11 cellular contexts compared by ENCODE assay signal in genomic region chr2:46547223-46548102, GRCh38. TPM values are rescaled to one million over a fixed set of nuclear protein-coding genes. Genes with fewer than 3 reads are reported as not detected.
DNase-seq lines count a peak whose midpoint lies in the region; ATAC-seq, FAIRE-seq and TF ChIP-seq lines count a peak whose summit lies in the region.
"Had no signal": no experiment of that assay in that cellular context is flagged by ENCODE, and none has a peak within 500 bp of the region (broad histone marks: within the 10 kb centered on the region; RNA-seq: fewer than 3 reads in every experiment).

No MANE protein-coding gene starts in this region.

- ATAC-seq in GM12878 (peak; percentile 5), HG03175 (IDR thresholded peaks at IDR 0.05; ENCODE audit: unreplicated experiment) (no peak), GM21529 (IDR thresholded peaks at IDR 0.05; ENCODE audit: unreplicated experiment) (no peak), GM19467 (IDR thresholded peaks at IDR 0.05; ENCODE audit: unreplicated experiment) (no peak)

- H3K4me3 ChIP-seq in GM12878 (peak overlapping the region; percentile 36; the same call in 1 of the 2 replicates), liver (ENCODE audit: low read depth in 1 of 3, low read length in 3 of 3) (no peak overlapping the region)

- H3K9me3 ChIP-seq in GM12878 (replicated peaks; ENCODE audit: control insufficient read depth, insufficient read depth, low read length) = no peaks in the 10 kb centered on the region
- H3K9me3 ChIP-seq in liver (ENCODE audit: control insufficient read depth in 4 of 4, low read length in 3 of 4) = no peaks in the 10 kb centered on the region

- SMC1A ChIA-PET in GM12878 (lab: Charles Lee; ENCODE audit: uncharacterized antibody, unreplicated experiment) = interaction anchor here (0.7 to 7.7 kb wide), 15 partner anchors 8 to 310 kb away, joined by 3 to 188 read pairs (median 5); no protein-coding TSS in a partner anchor

- H3K27ac ChIP-seq in GM12878 (ENCODE audit: control insufficient read depth, insufficient read depth) (peak overlapping the region; percentile 71), liver (ENCODE audit: low read depth in 1 of 2, low read length in 2 of 2) (peak overlapping the region in 1 of 2 donors; percentile 9), substantia nigra (ENCODE audit: low read depth, low read length, poor library complexity, severe bottlenecking) (peak overlapping the region; percentile 58)
- H3K27ac ChIP-seq: 22Rv1, epithelial cell of prostate had no signal

- POLR2A ChIA-PET in GM12878 (lab: Charles Lee) = interaction anchor here (0.7 to 7.7 kb wide), 6 partner anchors 18 to 245 kb away, joined by 3 to 91 read pairs (median 4); no protein-coding TSS in a partner anchor

- H2AFZ ChIP-seq in GM12878 (ENCODE audit: control insufficient read depth, low read depth, low read length) = no peak overlapping the region

- TF ChIP-seq RAD21 in GM12878 (IDR thresholded peaks at IDR 0.05; ENCODE audit: insufficient read depth, low read depth, low read length) (no peak), liver (IDR thresholded peaks at IDR 0.05) (peak in 1 of 2 donors; percentile 6)

- peak; percentile 30 for DNase-seq in DMS 273 (lab: John Stamatoyannopoulos, UW; ENCODE audit: unreplicated experiment)
- no peak for DNase-seq in DMS 273 treated with DMSO at 0.1 percent for 48 hours (lab: John Stamatoyannopoulos, UW)
- no peak for DNase-seq in GM12878 (ENCODE audit: low read depth, low spot score)
- peak in 22 of 49 donors; percentile 21 to 69 (median 40) for DNase-seq in substantia nigra (lab: John Stamatoyannopoulos, UW)
- DNase-seq: activated gamma-delta T cell treated with Interleukin-2 at 50 U/mL for 16 hours had no signal

- CTCF ChIA-PET in GM12878 (lab: Yijun Ruan, JAX) = interaction anchor here (0.5 to 3.1 kb wide), 11 partner anchors 9 to 337 kb away, joined by 3 to 17 read pairs (median 3); no protein-coding TSS in a partner anchor

- H3K79me2 ChIP-seq in GM12878 (ENCODE audit: control insufficient read depth, insufficient read depth, low read length) = peaks cover 60% of the 10 kb centered on the region

- TF ChIP-seq POLR2A in GM12878 (IDR thresholded peaks at IDR 0.05; ENCODE audit: low read depth, low read length) = no peak

- peaks cover 55% of the 10 kb centered on the region for H3K4me1 ChIP-seq in GM12878 (ENCODE audit: control insufficient read depth, insufficient read depth, low read length)
- H3K4me1 ChIP-seq in liver (ENCODE audit: control insufficient read depth in 4 of 4, insufficient read depth in 4 of 4, low read length in 3 of 4) = peaks cover 2 to 16% (median 2%) of the 10 kb centered on the region in 4 donors

- peaks cover 0 to 4% of the 10 kb centered on the region in 2 experiments; a peak in 3 of 4 replicates for H3K36me3 ChIP-seq in GM12878 (ENCODE audit: control insufficient read depth in 2 of 2, insufficient read depth in 2 of 2, low read length in 1 of 2)
- no peaks in the 10 kb centered on the region for H3K36me3 ChIP-seq in liver (ENCODE audit: control insufficient read depth in 4 of 4, insufficient read depth in 3 of 4, low read depth in 1 of 4, low read length in 3 of 4)

- BruUV-seq in GM12878 (replicated peaks; lab: Mats Ljungman, UMichigan) = TSS peak; percentile 4

- intact Hi-C loops in GM12878 (cut with micrococcal nuclease; ENCODE audit: unreplicated experiment) = no loop called here

- H4K20me1 ChIP-seq in GM12878 (ENCODE audit: control insufficient read depth, insufficient read depth) = no peaks in the 10 kb centered on the region

- TF ChIP-seq CTCF in GM12878 (IDR thresholded peaks at IDR 0.05 in 2 of 3, conservative IDR thresholded peaks at IDR 0.05 in 1 of 3; ENCODE audit: control insufficient read depth in 2 of 3, extremely low read depth in 1 of 3, insufficient read depth in 1 of 3, low read depth in 3 of 3, low read length in 3 of 3) (no peak), liver (IDR thresholded peaks at IDR 0.05; ENCODE audit: low read depth, low read length, missing input control) (no peak)

- RAD21 ChIA-PET in GM12878 (lab: Charles Lee; ENCODE audit: unreplicated experiment) = interaction anchor here (0.7 to 7.4 kb wide), 12 partner anchors 9 to 77 kb away, joined by 3 to 127 read pairs (median 4); no protein-coding TSS in a partner anchor

- H3K27me3 ChIP-seq in GM12878 (replicated peaks in 1 of 2; ENCODE audit: control insufficient read depth in 2 of 2, insufficient read depth in 2 of 2, low read length in 1 of 2) = no peaks in the 10 kb centered on the region
- no peaks in the 10 kb centered on the region for H3K27me3 ChIP-seq in liver (ENCODE audit: control insufficient read depth in 4 of 4, insufficient read depth in 4 of 4, low read length in 3 of 4)

- H3K4me2 ChIP-seq in GM12878 (ENCODE audit: control insufficient read depth, insufficient read depth) = peak overlapping the region; percentile 94

- 44% methylated on average over 4 of the region's 4 CpGs for WGBS in GM12878 (ENCODE audit: insufficient coverage, insufficient replicate concordance, low lambda C conversion rate, missing lambda C conversion rate)
- 80% methylated on average over 4 of the region's 4 CpGs for WGBS in liver

- H3K9ac ChIP-seq in GM12878 (ENCODE audit: control insufficient read depth, insufficient read depth, low read length) (peak overlapping the region; percentile 21; the same call in 1 of the 2 replicates), liver (ENCODE audit: low read depth in 1 of 2, low read length in 2 of 2) (no peak overlapping the region)

- FAIRE-seq in GM12878 (lab: Jason Lieb, UNC) = no peak

- in situ Hi-C loops in GM12878 (cut with MboI) = no loop called here

- TF ChIP-seq EP300 in GM12878 (IDR thresholded peaks at IDR 0.05; ENCODE audit: borderline replicate concordance in 1 of 2, control insufficient read depth in 1 of 2, low read depth in 2 of 2, low read length in 2 of 2) = no peak

TF ChIP-seq in GM12878, 131 proteins besides CTCF, POLR2A, EP300 and RAD21 (continues in another document):
- TF ChIP-seq TCF12 (IDR thresholded peaks at IDR 0.05; ENCODE audit: low read depth, low read length) (0 out of 2 replicates have a peak, but pooled peaks have one; percentile 18), NR2C1 (IDR thresholded peaks at IDR 0.05) (peak; percentile 65), BCL11A (IDR thresholded peaks at IDR 0.05; ENCODE audit: low read depth, low read length) (0 out of 2 replicates have a peak, but pooled peaks have one; percentile 28), DPF2 (IDR thresholded peaks at IDR 0.05) (0 out of 2 replicates have a peak, but pooled peaks have one; percentile 48), SPI1 (IDR thresholded peaks at IDR 0.05; ENCODE audit: borderline replicate concordance, insufficient read depth, low read depth, low read length) (peak; percentile 87), IKZF2 (IDR thresholded peaks at IDR 0.05) (peak; percentile 18 to 34; a peak in 2 of 4 replicates)

TF ChIP-seq in liver, 16 proteins besides CTCF, POLR2A, EP300 and RAD21:
- TF ChIP-seq HNF4A (conservative IDR thresholded peaks at IDR 0.05) (peak; percentile 50 to 52), FOXA2 (IDR thresholded peaks at IDR 0.05) (no peak), RXRA (IDR thresholded peaks at IDR 0.05) (peak; percentile 51 to 56), SP1 (IDR thresholded peaks at IDR 0.05) (peak; percentile 13)

RNA-seq across cellular contexts. Expression of gene ATP6V1E2, which starts 5.1 kb away (rescaled TPM):
- total RNA-seq in GM12878 (2013; cell fraction: nucleolus; rRNA removed) = 14.5 and 16.0 TPM in 2 replicates
- 7.5 and 8.8 TPM in 2 replicates for total RNA-seq in GM12878 (2014; rRNA removed)
- 7.9 and 8.3 TPM in 2 replicates for total RNA-seq in GM12878 (2014; rRNA removed; fragmentation: Illumina TruSeq; extraction: Trizol)
- total RNA-seq in GM12878 (2021) = 6.8 and 8.9 TPM in 2 replicates
- polyA plus RNA-seq in GM12878 (2011; ENCODE audit: low read depth) = 5.3 TPM
- polyA plus RNA-seq in GM12878 (2011; rRNA removed) = 8.2 and 9.4 TPM in 2 replicates
- 8.1 and 8.3 TPM in 2 replicates for polyA plus RNA-seq in GM12878 (2011; cell fraction: cytosol; rRNA removed)
- polyA plus RNA-seq in GM12878 (2011; cell fraction: nucleus; rRNA removed) = 9.7 and 10.9 TPM in 2 replicates
- polyA plus RNA-seq in GM12878 (2012) = 7.6 and 9.1 TPM in 2 replicates
- 8.6 and 9.0 TPM in 2 replicates for polyA plus RNA-seq in GM12878 (2014; fragmentation: Illumina TruSeq; extraction: Trizol)
- 1 to 10 TPM; 2.7 to 3.9 TPM for polyA plus RNA-seq in GM12878 (2014; fragmentation: Nextera tagmentation; extraction: Ambion mirVana)
- polyA plus RNA-seq in GM12878 (2014; rRNA removed) = 5.9 and 6.4 TPM in 2 replicates
- 1 to 10 TPM; 5.4 to 6.7 TPM for polyA plus RNA-seq in GM12878 (2016; fragmentation: Nextera tagmentation; extraction: Ambion mirVana)
- polyA minus RNA-seq in GM12878 (2011; rRNA and poly(A)+ RNA removed) = 8.4 and 9.1 TPM in 2 replicates
- polyA minus RNA-seq in GM12878 (2011; cell fraction: cytosol; rRNA and poly(A)+ RNA removed) = 4.2 and 6.7 TPM in 2 replicates
- 6.5 and 9.8 TPM in 2 replicates for polyA minus RNA-seq in GM12878 (2011; cell fraction: nucleus; rRNA and poly(A)+ RNA removed)
- 1 to 10 TPM; 1.3 to 2.8 TPM for total RNA-seq in liver
- 1 to 10 TPM; 1.4 to 3.6 TPM for polyA plus RNA-seq in liver

RNA-seq across cellular contexts. Expression of gene RHOQ, which starts 5.2 kb away (rescaled TPM):
- total RNA-seq in GM12878 (2013; cell fraction: nucleolus; rRNA removed) = 132 and 135 TPM in 2 replicates
- 23.6 and 26.9 TPM in 2 replicates for total RNA-seq in GM12878 (2014; rRNA removed)
- 30.9 and 32.2 TPM in 2 replicates for total RNA-seq in GM12878 (2014; rRNA removed; fragmentation: Illumina TruSeq; extraction: Trizol)
- 25.6 and 28.3 TPM in 2 replicates for total RNA-seq in GM12878 (2021)
- 26.9 TPM for polyA plus RNA-seq in GM12878 (2011; ENCODE audit: low read depth)
- polyA plus RNA-seq in GM12878 (2011; rRNA removed) = 79.6 and 87.5 TPM in 2 replicates
- 38.2 and 51.3 TPM in 2 replicates for polyA plus RNA-seq in GM12878 (2011; cell fraction: cytosol; rRNA removed)
- 113 and 146 TPM in 2 replicates for polyA plus RNA-seq in GM12878 (2011; cell fraction: nucleus; rRNA removed)
- polyA plus RNA-seq in GM12878 (2012) = 48.1 and 55.1 TPM in 2 replicates
- 39.3 and 43.3 TPM in 2 replicates for polyA plus RNA-seq in GM12878 (2014; fragmentation: Illumina TruSeq; extraction: Trizol)
- polyA plus RNA-seq in GM12878 (2014; fragmentation: Nextera tagmentation; extraction: Ambion mirVana) = 10 to 100 TPM; 11.7 to 12.2 TPM
- 24.0 and 25.7 TPM in 2 replicates for polyA plus RNA-seq in GM12878 (2014; rRNA removed)
- polyA plus RNA-seq in GM12878 (2016; fragmentation: Nextera tagmentation; extraction: Ambion mirVana) = 1 to 10 TPM; 4.6 to 6.0 TPM
- polyA minus RNA-seq in GM12878 (2011; rRNA and poly(A)+ RNA removed) = 45.8 and 52.7 TPM in 2 replicates
- polyA minus RNA-seq in GM12878 (2011; cell fraction: cytosol; rRNA and poly(A)+ RNA removed) = 14.4 and 17.3 TPM in 2 replicates
- polyA minus RNA-seq in GM12878 (2011; cell fraction: nucleus; rRNA and poly(A)+ RNA removed) = 60.0 and 84.1 TPM in 2 replicates
- total RNA-seq in liver = 10 to 100 TPM; 11.0 to 13.5 TPM
- 10 to 100 TPM in 1 of 2 donors, 1 to 10 TPM in 1; 6.4 to 12.5 TPM for polyA plus RNA-seq in liver
